In the genomic region with DNA sequence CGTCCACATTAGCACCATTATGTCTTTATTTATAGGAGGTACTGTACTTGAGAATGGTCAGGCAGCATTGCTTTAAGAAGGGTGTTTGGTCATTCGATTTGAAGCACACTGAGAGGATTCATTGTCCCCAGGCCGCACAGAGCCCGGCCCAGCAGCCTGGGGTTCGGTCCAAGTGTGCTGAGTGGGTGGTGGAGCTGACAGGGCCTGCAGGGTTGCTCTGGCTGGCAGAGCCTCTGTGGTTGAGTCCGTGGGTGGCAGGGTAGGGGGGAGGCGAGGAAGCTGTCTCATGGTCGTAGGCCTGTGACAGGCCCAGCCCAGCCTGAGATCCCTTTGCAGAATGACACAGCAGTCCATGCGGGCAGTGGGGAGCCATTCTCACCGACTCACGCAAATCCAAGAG, we compare ENCODE assay signal across 12 cellular contexts.
"Had no signal": no experiment of that assay in that cellular context is flagged by ENCODE, and none has a peak within 500 bp of the region (broad histone marks: within the 10 kb centered on the region; RNA-seq: fewer than 3 reads in every experiment).

No MANE protein-coding gene starts in this region.

- H3K9me3 ChIP-seq: colonic mucosa, lower lobe of right lung had no signal

- H3K4me1 ChIP-seq: colonic mucosa, lower lobe of right lung had no signal

- H3K27ac ChIP-seq: colonic mucosa, lower lobe of right lung had no signal

- H3K4me3 ChIP-seq: colonic mucosa, lower lobe of right lung had no signal

- H3K27me3 ChIP-seq: colonic mucosa had no signal

- ATAC-seq: activated naive CD4-positive, alpha-beta T cell treated with anti-CD3 and anti-CD28 coated beads, Interleukin-2, amount 50 U/mL, for 72 hours; left cardiac atrium; lower lobe of right lung had no signal

- DNase-seq: activated CD4-positive, alpha-beta T cell treated with anti-CD3 and anti-CD28 coated beads, Interleukin-2, amount 50 U/mL, for 4 hours; activated gamma-delta T cell treated with Interleukin-2 at 50 U/mL for 16 hours; central memory CD4-positive, alpha-beta T cell; colonic mucosa; effector CD4-positive, alpha-beta T cell; left cardiac atrium; lower lobe of right lung; retina; stimulated activated CD4-positive, alpha-beta T cell treated with anti-CD3 and anti-CD28 coated beads, Interleukin-2, amount 100 ng/mL, for 24 hours; stimulated activated naive CD4-positive, alpha-beta T cell treated with Interleukin-2 at 50 U/mL for 16 hours; T-helper 2 cell had no signal

- H3K36me3 ChIP-seq: colonic mucosa, lower lobe of right lung had no signal
